11 cellular contexts compared by ENCODE assay signal in genomic region chr19:16069813-16070365, GRCh38. TPM values are rescaled to one million over a fixed set of nuclear protein-coding genes. Genes with fewer than 3 reads are reported as not detected.
DNase-seq lines count a peak whose midpoint lies in the region; ATAC-seq, FAIRE-seq and TF ChIP-seq lines count a peak whose summit lies in the region.
"Had no signal": no experiment of that assay in that cellular context is flagged by ENCODE, and none has a peak within 500 bp of the region (broad histone marks: within the 10 kb centered on the region; RNA-seq: fewer than 3 reads in every experiment).

No MANE protein-coding gene starts in this region.

- no peak overlapping the region for H3K56ac ChIP-seq in IMR-90 (ENCODE audit: extremely low read depth, insufficient read depth, low read length)

- H2AFZ ChIP-seq in IMR-90 (replicated peaks; ENCODE audit: low read length, poor library complexity) = peak overlapping the region; percentile 67
- H2AFZ ChIP-seq in keratinocyte (ENCODE audit: control insufficient read depth, low read length) = peak overlapping the region; percentile 56

- WGBS in IMR-90 (ENCODE audit: extremely low coverage in 2 of 2, insufficient read length in 1 of 2), 2 experiments = 80% methylated on average over 1 of the region's 10 CpGs; no CpG with 5 or more reads in 1 of the 2 experiments

- peak overlapping the region; percentile 51; the same call in 1 of the 2 replicates for H3K4me2 ChIP-seq in IMR-90 (ENCODE audit: low read depth, low read length)
- peak overlapping the region; percentile 98 for H3K4me2 ChIP-seq in keratinocyte (ENCODE audit: control insufficient read depth, extremely low read depth, insufficient read depth, low read depth, low read length)

- POLR2A ChIA-PET in IMR-90 (lab: Charles Lee; ENCODE audit: unreplicated experiment) = no interaction called here

- H3K79me2 ChIP-seq in keratinocyte (ENCODE audit: control insufficient read depth, insufficient read depth, low read length) = peaks cover 32% of the 10 kb centered on the region

- TF ChIP-seq CTCF in IMR-90 (conservative IDR thresholded peaks at IDR 0.05; ENCODE audit: low read depth, low read length) (no peak), keratinocyte (optimal IDR thresholded peaks at IDR 0.05 in 1 of 3, IDR thresholded peaks at IDR 0.05 in 1 of 3, conservative IDR thresholded peaks at IDR 0.05 in 1 of 3; ENCODE audit: extremely low read depth in 1 of 3, insufficient read depth in 2 of 3, low read length in 3 of 3) (no peak), mesothelial cell of epicardium (IDR thresholded peaks at IDR 0.05; ENCODE audit: unreplicated experiment) (no peak)

- H3K27ac Mint-ChIP-seq in activated T-helper 2 cell treated with anti-CD3 and anti-CD28 coated beads, Interferon-gamma antibody, Interleukin-2, Interleukin-4, amounts not matched to agents 10 μg/mL and 5 μg/mL and 100 μg/mL, durations not matched to agents 14 hours and 24 hours and 36 hours = no peak overlapping the region
- H3K27ac Mint-ChIP-seq in mesothelial cell of epicardium = no peak overlapping the region
- H3K27ac Mint-ChIP-seq: WTC11 had no signal

- no peak for TF ChIP-seq RAD21 in IMR-90 (IDR thresholded peaks at IDR 0.05; ENCODE audit: low read length)

- H4K5ac ChIP-seq in IMR-90 (ENCODE audit: low read depth, low read length) = no peak overlapping the region

- H2AK5ac ChIP-seq in IMR-90 (ENCODE audit: low read depth, low read length) = peak overlapping the region; percentile 85

- CTCF ChIA-PET in IMR-90 (lab: Yijun Ruan, JAX) = no interaction called here

- DNase-seq in IMR-90 (no peak), keratinocyte (ENCODE audit: low read depth, low spot score) (no peak), mesothelial cell of epicardium (ENCODE audit: low spot score in 2 of 2, unreplicated experiment in 2 of 2) (no peak), DMS153 treated with DMSO at 0.1 percent for 48 hours (lab: John Stamatoyannopoulos, UW; ENCODE audit: unreplicated experiment) (no peak), H7 (no peak), LoVo (ENCODE audit: low spot score) (no peak)
- no peak for DNase-seq in activated T-helper 2 cell treated with anti-CD3 and anti-CD28 coated beads, Interferon-gamma antibody, Interleukin-2, Interleukin-4, amounts not matched to agents 10 μg/mL and 5 μg/mL and 100 μg/mL, durations not matched to agents 14 hours and 24 hours and 36 hours (ENCODE audit: low spot score)
- DNase-seq: amygdala, NCI-H345 had no signal

- H3K9me3 Mint-ChIP-seq in activated T-helper 2 cell treated with anti-CD3 and anti-CD28 coated beads, Interferon-gamma antibody, Interleukin-2, Interleukin-4, amounts not matched to agents 10 μg/mL and 5 μg/mL and 100 μg/mL, durations not matched to agents 14 hours and 24 hours and 36 hours = no peaks in the 10 kb centered on the region
- no peaks in the 10 kb centered on the region for H3K9me3 Mint-ChIP-seq in mesothelial cell of epicardium
- H3K9me3 Mint-ChIP-seq: WTC11 had no signal

- ATAC-seq in IMR-90 (ENCODE audit: low read depth) = no peak
- ATAC-seq: WTC11 had no signal

- H3K27me3 Mint-ChIP-seq in activated T-helper 2 cell treated with anti-CD3 and anti-CD28 coated beads, Interferon-gamma antibody, Interleukin-2, Interleukin-4, amounts not matched to agents 10 μg/mL and 5 μg/mL and 100 μg/mL, durations not matched to agents 14 hours and 24 hours and 36 hours (ENCODE audit: low read depth) = no peaks in the 10 kb centered on the region
- H3K27me3 Mint-ChIP-seq in mesothelial cell of epicardium (ENCODE audit: low read depth) = no peaks in the 10 kb centered on the region

- no peak overlapping the region for H2BK20ac ChIP-seq in IMR-90 (ENCODE audit: low read depth, low read length)

- TF ChIP-seq POLR2A in IMR-90 (IDR thresholded peaks at IDR 0.05; ENCODE audit: low read depth, low read length) = no peak

- no peak for FAIRE-seq in keratinocyte (lab: Jason Lieb, UNC)

- H4K8ac ChIP-seq in IMR-90 (ENCODE audit: low read depth in 2 of 2, low read length in 2 of 2) = peak overlapping the region in 1 of 2 experiments; percentile 51; a peak in 1 of 4 replicates

- H2AK9ac ChIP-seq in IMR-90 (replicated peaks; ENCODE audit: low read depth, low read length, poor library complexity) = peak overlapping the region; percentile 92

- H4K20me1 ChIP-seq in IMR-90 (ENCODE audit: insufficient read depth, low read length) (peaks cover 20% of the 10 kb centered on the region; the same call in 1 of the 2 replicates), keratinocyte (ENCODE audit: control insufficient read depth, extremely low read depth, insufficient read depth, low read length) (peaks cover 2% of the 10 kb centered on the region)

- H3K18ac ChIP-seq in IMR-90 (ENCODE audit: low read depth, low read length) = no peak overlapping the region

- H3K27me3 ChIP-seq in IMR-90 (ENCODE audit: control insufficient read depth, insufficient read depth, low read length) (no peaks in the 10 kb centered on the region), keratinocyte (ENCODE audit: control insufficient read depth, extremely low read depth, insufficient read depth, low read length) (no peaks in the 10 kb centered on the region), subcutaneous abdominal adipose tissue (ENCODE audit: control insufficient read depth in 5 of 5, insufficient read depth in 4 of 5, low read length in 5 of 5) (no peaks in the 10 kb centered on the region), H7 (ENCODE audit: control insufficient read depth, insufficient read depth, low read length) (no peaks in the 10 kb centered on the region)

- H3K4me1 ChIP-seq in IMR-90 (ENCODE audit: control insufficient read depth, insufficient read depth, low read length) (peaks cover 14% of the 10 kb centered on the region), keratinocyte (ENCODE audit: control insufficient read depth, extremely low read depth, insufficient read depth, low read length) (peaks cover 27% of the 10 kb centered on the region), subcutaneous abdominal adipose tissue (ENCODE audit: control insufficient read depth in 5 of 5, insufficient read depth in 5 of 5, low read length in 5 of 5) (peaks cover 10 to 43% (median 18%) of the 10 kb centered on the region in 5 donors)

- intact Hi-C loops in IMR-90 (cut with micrococcal nuclease) = no loop called here
- intact Hi-C loops in activated T-helper 2 cell treated with anti-CD3 and anti-CD28 coated beads, Interferon-gamma antibody, Interleukin-2, Interleukin-4, amounts not matched to agents 10 μg/mL and 5 μg/mL and 100 μg/mL, durations not matched to agents 14 hours and 24 hours and 36 hours (cut with micrococcal nuclease) = loop anchor here (1.0 to 10.0 kb wide), 2 partner anchors 9 to 605 kb away; partner anchors contain the start of gene RASAL3

- H3K9ac ChIP-seq in IMR-90 (ENCODE audit: low read depth, low read length) (no peak overlapping the region; the same call in 1 of the 2 replicates), keratinocyte (ENCODE audit: control insufficient read depth, extremely low read depth, insufficient read depth, low read length) (peak overlapping the region; percentile 81), subcutaneous abdominal adipose tissue (ENCODE audit: low read length in 5 of 5) (peak overlapping the region in 1 of 5 donors; percentile 55)

- no peaks in the 10 kb centered on the region for H3K36me3 Mint-ChIP-seq in activated T-helper 2 cell treated with anti-CD3 and anti-CD28 coated beads, Interferon-gamma antibody, Interleukin-2, Interleukin-4, amounts not matched to agents 10 μg/mL and 5 μg/mL and 100 μg/mL, durations not matched to agents 14 hours and 24 hours and 36 hours (ENCODE audit: low read depth)
- no peaks in the 10 kb centered on the region for H3K36me3 Mint-ChIP-seq in mesothelial cell of epicardium
- H3K36me3 Mint-ChIP-seq: WTC11 had no signal

- peak overlapping the region; percentile 3 for H2BK120ac ChIP-seq in IMR-90 (ENCODE audit: low read depth, low read length)

- H3K4me1 Mint-ChIP-seq in activated T-helper 2 cell treated with anti-CD3 and anti-CD28 coated beads, Interferon-gamma antibody, Interleukin-2, Interleukin-4, amounts not matched to agents 10 μg/mL and 5 μg/mL and 100 μg/mL, durations not matched to agents 14 hours and 24 hours and 36 hours (ENCODE audit: low read depth) = peaks cover 28% of the 10 kb centered on the region
- peaks cover 12% of the 10 kb centered on the region for H3K4me1 Mint-ChIP-seq in mesothelial cell of epicardium

- dilution Hi-C loops in IMR-90 (cut with HindIII; ENCODE audit: low sequenced_read_pairs, unreplicated experiment) = no loop called here
- dilution Hi-C loops in keratinocyte (cut with MboI; ENCODE audit: extremely low pct_ligation_motif_present, low sequenced_read_pairs) = no loop called here

- H3K4me3 ChIP-seq in IMR-90 (ENCODE audit: insufficient read depth, low read depth, low read length) = no peak overlapping the region
- peak overlapping the region; percentile 85 to 96 (median 91) for H3K4me3 ChIP-seq in keratinocyte (ENCODE audit: control insufficient read depth in 2 of 3, extremely low read depth in 1 of 3, insufficient read depth in 2 of 3, low read depth in 1 of 3, low read length in 3 of 3)
- H3K4me3 ChIP-seq in subcutaneous abdominal adipose tissue (ENCODE audit: low read depth in 1 of 5, low read length in 5 of 5) = no peak overlapping the region
- H3K4me3 ChIP-seq in H7 (ENCODE audit: insufficient read depth, low read depth, low read length) = no peak overlapping the region

- H3K4ac ChIP-seq in IMR-90 (ENCODE audit: low read depth, low read length) = peak overlapping the region; percentile 50

- in situ Hi-C loops in IMR-90 (cut with MboI; ENCODE audit: low sequenced_read_pairs) = no loop called here

- peak overlapping the region; percentile 100; the same call in 1 of the 2 replicates for H3K23ac ChIP-seq in IMR-90 (ENCODE audit: low read depth, low read length)

- H3K36me3 ChIP-seq in IMR-90 (ENCODE audit: control insufficient read depth, insufficient read depth, low read length) = 0 out of 2 replicates have a peak, but pooled peaks cover 2% of the 10 kb centered on the region
- peaks cover 13 to 17% of the 10 kb centered on the region in 2 experiments for H3K36me3 ChIP-seq in keratinocyte (ENCODE audit: control insufficient read depth in 2 of 2, extremely low read depth in 1 of 2, insufficient read depth in 2 of 2, low read length in 2 of 2)
- H3K36me3 ChIP-seq in subcutaneous abdominal adipose tissue (ENCODE audit: control insufficient read depth in 5 of 5, insufficient read depth in 5 of 5, low read length in 5 of 5) = no peaks in the 10 kb centered on the region
- H3K36me3 ChIP-seq in H7 (replicated peaks; ENCODE audit: control insufficient read depth, insufficient read depth, low read length) = no peaks in the 10 kb centered on the region

- peak overlapping the region; percentile 94 for H3K14ac ChIP-seq in IMR-90 (replicated peaks; ENCODE audit: low read depth, low read length)

- H2BK15ac ChIP-seq in IMR-90 (ENCODE audit: low read depth, low read length) = peak overlapping the region; percentile 70; the same call in 1 of the 3 replicates

- peak overlapping the region; percentile 4; the same call in 1 of the 2 replicates for H4K91ac ChIP-seq in IMR-90 (ENCODE audit: insufficient read depth, low read depth, low read length)

- H2BK5ac ChIP-seq in IMR-90 (ENCODE audit: low read depth, low read length, poor library complexity, severe bottlenecking) = peak overlapping the region; percentile 90

- H3K9me1 ChIP-seq in IMR-90 (ENCODE audit: insufficient read depth, low read length) = peaks cover 32% of the 10 kb centered on the region
- peaks cover 4% of the 10 kb centered on the region for H3K9me1 ChIP-seq in keratinocyte (ENCODE audit: control insufficient read depth, extremely low read depth, insufficient read depth, low read length)

- H3K79me1 ChIP-seq in IMR-90 (ENCODE audit: low read depth in 1 of 2, low read length in 2 of 2) = peaks cover 25 to 87% of the 10 kb centered on the region in 2 experiments

- H3K9me3 ChIP-seq in IMR-90 (ENCODE audit: control insufficient read depth, insufficient read depth, low read length) (no peaks in the 10 kb centered on the region), keratinocyte (ENCODE audit: control insufficient read depth, low read depth, low read length) (no peaks in the 10 kb centered on the region), subcutaneous abdominal adipose tissue (ENCODE audit: control insufficient read depth in 5 of 5, low read length in 5 of 5) (no peaks in the 10 kb centered on the region)

- no TSS peak for BruUV-seq in IMR-90 (replicated peaks; lab: Mats Ljungman, UMichigan)

- no peak overlapping the region; the same call in 1 of the 2 replicates for H3K27ac ChIP-seq in IMR-90 (ENCODE audit: insufficient read depth, low read length)
- peak overlapping the region; percentile 78 for H3K27ac ChIP-seq in keratinocyte (ENCODE audit: control insufficient read depth, insufficient read depth, low read length)
- peak overlapping the region; percentile 67 for H3K27ac ChIP-seq in subcutaneous abdominal adipose tissue (ENCODE audit: low read depth, low read length)

- H3K4me3 Mint-ChIP-seq in activated T-helper 2 cell treated with anti-CD3 and anti-CD28 coated beads, Interferon-gamma antibody, Interleukin-2, Interleukin-4, amounts not matched to agents 10 μg/mL and 5 μg/mL and 100 μg/mL, durations not matched to agents 14 hours and 24 hours and 36 hours (ENCODE audit: low read depth) = peak overlapping the region; percentile 38
- no peak overlapping the region for H3K4me3 Mint-ChIP-seq in mesothelial cell of epicardium
- H3K4me3 Mint-ChIP-seq: WTC11 had no signal

RNA-seq across cellular contexts. Expression of gene TPM4, which starts 6.4 kb away (rescaled TPM):
- total RNA-seq in IMR-90 (2012; rRNA removed) (1,075 and 1,562 TPM in 2 replicates), mesothelial cell of epicardium (561 to 582 TPM (median 564 TPM) in 3 replicates)
- polyA plus RNA-seq in IMR-90 (2012; rRNA removed) (1,160 and 1,218 TPM in 2 replicates), keratinocyte (489 to 646 TPM (median 581 TPM) in 3 replicates)
- 1,916 and 2,081 TPM in 2 replicates for polyA plus RNA-seq in IMR-90 (2012; cell fraction: cytosol; rRNA removed)
- polyA plus RNA-seq in IMR-90 (2012; cell fraction: nucleus; rRNA removed; ENCODE audit: low replicate concordance) = 535 and 1,052 TPM in 2 replicates
- total RNA-seq in activated T-helper 2 cell treated with anti-CD3 and anti-CD28 coated beads, Interferon-gamma antibody, Interleukin-2, Interleukin-4, amounts not matched to agents 10 μg/mL and 5 μg/mL and 100 μg/mL, durations not matched to agents 14 hours and 24 hours and 36 hours = 507 and 520 TPM in 2 replicates
- polyA plus RNA-seq in keratinocyte (2011; ENCODE audit: low read depth) = 905 TPM
- 586 and 787 TPM in 2 replicates for polyA plus RNA-seq in keratinocyte (2011; cell fraction: cytosol; rRNA removed)
- 358 and 397 TPM in 2 replicates for polyA plus RNA-seq in keratinocyte (2011; cell fraction: nucleus; rRNA removed)
- polyA plus RNA-seq in keratinocyte (2012; ENCODE audit: low replicate concordance) = 305 and 592 TPM in 2 replicates
- polyA minus RNA-seq in keratinocyte = 93.6 to 294 TPM (median 216 TPM) in 3 replicates
- polyA minus RNA-seq in keratinocyte (2011; cell fraction: cytosol; rRNA and poly(A)+ RNA removed) = 587 TPM
- 114 and 189 TPM in 2 replicates for polyA minus RNA-seq in keratinocyte (2011; cell fraction: nucleus; rRNA and poly(A)+ RNA removed)
- 429 and 498 TPM in 2 replicates for total RNA-seq in H7 (2014; rRNA removed; shearing (Covaris generic))

RNA-seq across cellular contexts. Expression of gene RAB8A, which starts 41.8 kb away (rescaled TPM):
- total RNA-seq in IMR-90 (2012; rRNA removed) (135 and 158 TPM in 2 replicates), mesothelial cell of epicardium (65.6 to 70.3 TPM (median 69.4 TPM) in 3 replicates)
- polyA plus RNA-seq in IMR-90 (2012; rRNA removed) (61.8 and 64.5 TPM in 2 replicates), keratinocyte (64.4 to 116 TPM (median 95.1 TPM) in 3 replicates)
- 33.9 and 47.1 TPM in 2 replicates for polyA plus RNA-seq in IMR-90 (2012; cell fraction: cytosol; rRNA removed)
- polyA plus RNA-seq in IMR-90 (2012; cell fraction: nucleus; rRNA removed; ENCODE audit: low replicate concordance) = 24.8 and 40.7 TPM in 2 replicates
- total RNA-seq in activated T-helper 2 cell treated with anti-CD3 and anti-CD28 coated beads, Interferon-gamma antibody, Interleukin-2, Interleukin-4, amounts not matched to agents 10 μg/mL and 5 μg/mL and 100 μg/mL, durations not matched to agents 14 hours and 24 hours and 36 hours = 256 and 261 TPM in 2 replicates
- 127 TPM for polyA plus RNA-seq in keratinocyte (2011; ENCODE audit: low read depth)
- polyA plus RNA-seq in keratinocyte (2011; cell fraction: cytosol; rRNA removed) = 60.3 and 65.6 TPM in 2 replicates
- 44.1 and 44.4 TPM in 2 replicates for polyA plus RNA-seq in keratinocyte (2011; cell fraction: nucleus; rRNA removed)
- polyA plus RNA-seq in keratinocyte (2012; ENCODE audit: low replicate concordance) = 41.8 and 125 TPM in 2 replicates
- 73.1 to 162 TPM (median 128 TPM) in 3 replicates for polyA minus RNA-seq in keratinocyte
- 99.2 TPM for polyA minus RNA-seq in keratinocyte (2011; cell fraction: cytosol; rRNA and poly(A)+ RNA removed)
- 27.9 and 71.5 TPM in 2 replicates for polyA minus RNA-seq in keratinocyte (2011; cell fraction: nucleus; rRNA and poly(A)+ RNA removed)
- 59.3 and 63.3 TPM in 2 replicates for total RNA-seq in H7 (2014; rRNA removed; shearing (Covaris generic))

Comparison
In these comparisons a context has a peak if more than half of its experiments do, and no peak if none do; other contexts are left out.
1. H3K4me3 ChIP-seq: peak in keratinocyte (3 of 3); none in IMR-90 (single experiment), subcutaneous abdominal adipose tissue (0 of 5) and H7 (single experiment).